ENCODE assay signal across 17 cellular contexts in genomic region chr7:101401390-101402080, GRCh38. TPM values are rescaled to one million over a fixed set of nuclear protein-coding genes. Genes with fewer than 3 reads are reported as not detected.
DNase-seq lines count a peak whose midpoint lies in the region; ATAC-seq and TF ChIP-seq lines count a peak whose summit lies in the region.
"Had no signal": no experiment of that assay in that cellular context is flagged by ENCODE, and none has a peak within 500 bp of the region (broad histone marks: within the 10 kb centered on the region; RNA-seq: fewer than 3 reads in every experiment).

No MANE protein-coding gene starts in this region.

- no peak for ATAC-seq in GM21576 (IDR thresholded peaks at IDR 0.05; ENCODE audit: unreplicated experiment)
- ATAC-seq: activated CD4-positive, alpha-beta T cell treated with anti-CD3 and anti-CD28 coated beads for 36 hours; gastrocnemius medialis; left ventricle myocardium superior; stimulated activated naive CD8-positive, alpha-beta T cell treated with anti-CD3 and anti-CD28 coated beads, Interleukin-15, amount 100 ng/mL, for 72 hours had no signal

- no peaks in the 10 kb centered on the region for H4K20me1 ChIP-seq in SK-N-SH (ENCODE audit: insufficient read depth)

- DNase-seq in HT-29 (ENCODE audit: low spot score) (peak; percentile 5), SK-N-SH (no peak), erythroblast (lab: John Stamatoyannopoulos, UW) (no peak), NCI-H69 (lab: John Stamatoyannopoulos, UW) (no peak)
- DNase-seq in stimulated activated CD4-positive, alpha-beta T cell treated with anti-CD3 and anti-CD28 coated beads, Interleukin-4, amount 100 ng/mL, for 4 hours = no peak
- DNase-seq: activated CD4-positive, alpha-beta T cell treated with anti-CD3 and anti-CD28 coated beads for 36 hours; activated naive CD8-positive, alpha-beta T cell treated with anti-CD3 and anti-CD28 coated beads, Interleukin-2, amount 10 ng/mL, durations not matched to agents 7 days and 5 days; gastrocnemius medialis; left ventricle myocardium superior; stimulated activated CD4-positive, alpha-beta T cell treated with anti-CD3 and anti-CD28 coated beads, Interleukin-2, amount 100 ng/mL, for 24 hours; stimulated activated naive CD8-positive, alpha-beta T cell treated with anti-CD3 and anti-CD28 coated beads, Interleukin-15, amount 100 ng/mL, for 72 hours; upper lobe of right lung had no signal

- H3K9ac ChIP-seq in SK-N-SH (no peak overlapping the region), iPS-18a (ENCODE audit: low read length) (peak overlapping the region; percentile 7), parathyroid adenoma (no peak overlapping the region)

- H3K4me3 ChIP-seq in SK-N-SH (ENCODE audit: low read depth in 2 of 2, low read length in 1 of 2) (no peak overlapping the region; a peak in 2 of 4 replicates), iPS-18a (ENCODE audit: low read length) (peak overlapping the region; percentile 42), parathyroid adenoma (ENCODE audit: low read depth, low read length) (no peak overlapping the region)
- H3K4me3 ChIP-seq: gastrocnemius medialis, upper lobe of right lung had no signal

- CTCF ChIA-PET in SK-N-SH (lab: Yijun Ruan, JAX) = interaction anchor here (1.0 to 2.5 kb wide), 6 partner anchors 9 to 38 kb away, joined by 3 to 17 read pairs (median 5); partner anchors contain the start of gene COL26A1

- WGBS in SK-N-SH (ENCODE audit: low lambda C conversion rate) = 43% methylated on average over 7 of the region's 7 CpGs

- peaks cover 3% of the 10 kb centered on the region for H3F3A ChIP-seq in SK-N-SH (replicated peaks; ENCODE audit: insufficient read depth)

- H3K9me3 ChIP-seq in SK-N-SH (no peaks in the 10 kb centered on the region), iPS-18a (ENCODE audit: control insufficient read depth, low read depth, low read length) (no peaks in the 10 kb centered on the region), parathyroid adenoma (ENCODE audit: control insufficient read depth, low read length) (no peaks in the 10 kb centered on the region)
- H3K9me3 ChIP-seq: gastrocnemius medialis, upper lobe of right lung had no signal

- no peaks in the 10 kb centered on the region for H3K36me3 ChIP-seq in SK-N-SH (replicated peaks in 1 of 2; ENCODE audit: control insufficient read depth in 1 of 2, insufficient read depth in 2 of 2, low read length in 1 of 2)
- no peaks in the 10 kb centered on the region for H3K36me3 ChIP-seq in iPS-18a (ENCODE audit: control insufficient read depth, low read depth, low read length)
- H3K36me3 ChIP-seq in parathyroid adenoma (ENCODE audit: control insufficient read depth, insufficient read depth, low read length) = no peaks in the 10 kb centered on the region
- H3K36me3 ChIP-seq: gastrocnemius medialis, upper lobe of right lung had no signal

- POLR2A ChIA-PET in SK-N-SH (lab: Yijun Ruan, JAX) = no interaction called here

- H3K9me2 ChIP-seq in SK-N-SH = no peaks in the 10 kb centered on the region

- TF ChIP-seq CTCF in SK-N-SH (IDR thresholded peaks at IDR 0.05) (no peak), parathyroid adenoma (IDR thresholded peaks at IDR 0.05) (no peak)

- no peak for TF ChIP-seq POLR2A in erythroblast (IDR thresholded peaks at IDR 0.05; ENCODE audit: low read length)

- TF ChIP-seq EP300 in SK-N-SH (IDR thresholded peaks at IDR 0.05; ENCODE audit: borderline replicate concordance in 1 of 2, low read depth in 1 of 2, low read length in 1 of 2) = no peak

- peak overlapping the region; percentile 75 for H3K4me2 ChIP-seq in SK-N-SH
- H3K4me2 ChIP-seq in parathyroid adenoma (ENCODE audit: low read length) = peak overlapping the region; percentile 51

- no peak overlapping the region for H3K27ac ChIP-seq in SK-N-SH (ENCODE audit: low read depth in 2 of 2, low read length in 1 of 2)
- H3K27ac ChIP-seq in iPS-18a (ENCODE audit: low read length) = peak overlapping the region; percentile 89
- H3K27ac ChIP-seq in parathyroid adenoma = no peak overlapping the region
- H3K27ac ChIP-seq: gastrocnemius medialis, upper lobe of right lung had no signal

- peaks cover 14% of the 10 kb centered on the region; the same call in 1 of the 2 replicates for H3K27me3 ChIP-seq in SK-N-SH (ENCODE audit: insufficient read depth)
- H3K27me3 ChIP-seq in iPS-18a (ENCODE audit: control insufficient read depth, insufficient read depth, low read length) = no peaks in the 10 kb centered on the region
- H3K27me3 ChIP-seq in parathyroid adenoma (ENCODE audit: control insufficient read depth, insufficient read depth, low read length) = no peaks in the 10 kb centered on the region

- H3K79me2 ChIP-seq in SK-N-SH (ENCODE audit: insufficient read depth) (no peaks in the 10 kb centered on the region), parathyroid adenoma (no peaks in the 10 kb centered on the region)

- H3K4me1 ChIP-seq in SK-N-SH (ENCODE audit: control insufficient read depth in 1 of 2, insufficient read depth in 2 of 2, low read depth in 1 of 2, low read length in 1 of 2) (peaks cover 5 to 7% of the 10 kb centered on the region in 2 experiments; a peak in 1 of 4 replicates), iPS-18a (ENCODE audit: control insufficient read depth, low read depth, low read length) (peaks cover 24% of the 10 kb centered on the region), parathyroid adenoma (peaks cover 4% of the 10 kb centered on the region)
- H3K4me1 ChIP-seq: gastrocnemius medialis, upper lobe of right lung had no signal

- no peak overlapping the region for H2AFZ ChIP-seq in SK-N-SH (ENCODE audit: low read depth)
- peak overlapping the region; percentile 30 for H2AFZ ChIP-seq in parathyroid adenoma

- no peak for TF ChIP-seq RAD21 in SK-N-SH (IDR thresholded peaks at IDR 0.05; ENCODE audit: low read length)

TF ChIP-seq in SK-N-SH, 30 proteins besides CTCF, POLR2A, EP300 and RAD21 (continues in another document):
- no peak for TF ChIP-seq ELF1 (IDR thresholded peaks at IDR 0.05)
- TF ChIP-seq USF2 (IDR thresholded peaks at IDR 0.05; ENCODE audit: borderline replicate concordance, low read depth, low read length) = no peak
- TF ChIP-seq EZH2phosphoT487 (IDR thresholded peaks at IDR 0.05; ENCODE audit: borderline replicate concordance, low read depth) = no peak
- no peak for TF ChIP-seq TAF1 (IDR thresholded peaks at IDR 0.05; ENCODE audit: borderline replicate concordance, low read depth, low read length)
- no peak for TF ChIP-seq RXRA (IDR thresholded peaks at IDR 0.05; ENCODE audit: borderline replicate concordance, low read depth)
- no peak for TF ChIP-seq FOSL2 (IDR thresholded peaks at IDR 0.05; ENCODE audit: borderline replicate concordance, low read depth)
- no peak for TF ChIP-seq CHD2 (IDR thresholded peaks at IDR 0.05; ENCODE audit: low read length, partially characterized antibody)
- TF ChIP-seq FOXM1 (IDR thresholded peaks at IDR 0.05; ENCODE audit: low read depth) = no peak
- TF ChIP-seq ZBTB33 (IDR thresholded peaks at IDR 0.05; ENCODE audit: borderline replicate concordance, low read depth) = no peak
- TF ChIP-seq MEF2A (IDR thresholded peaks at IDR 0.05; ENCODE audit: borderline replicate concordance, low read depth) = no peak
- no peak for TF ChIP-seq IRF3 (IDR thresholded peaks at IDR 0.05; ENCODE audit: low read depth, low read length)
- TF ChIP-seq MAX (IDR thresholded peaks at IDR 0.05; ENCODE audit: low read depth) = no peak
- TF ChIP-seq TEAD4 (IDR thresholded peaks at IDR 0.05; ENCODE audit: borderline replicate concordance, insufficient read depth) = no peak
- no peak for TF ChIP-seq POLR2AphosphoS5 (IDR thresholded peaks at IDR 0.05; ENCODE audit: low read depth, low read length)

RNA-seq across cellular contexts. Expression of gene COL26A1, which starts 38.9 kb away (rescaled TPM):
- total RNA-seq in HT-29 (2014; rRNA removed; shearing (Covaris generic)) = not detected in 2 replicates
- 0.05 and 0.06 TPM in 2 replicates for polyA plus RNA-seq in SK-N-SH (2012; rRNA removed)
- 0.04 and 0.05 TPM in 2 replicates for polyA plus RNA-seq in SK-N-SH (2012; cell fraction: cytosol; rRNA removed)
- polyA plus RNA-seq in SK-N-SH (2012; cell fraction: nucleus; rRNA removed) = 0.13 and 0.47 TPM in 2 replicates
- total RNA-seq: activated CD4-positive, alpha-beta T cell treated with anti-CD3 and anti-CD28 coated beads for 36 hours; activated naive CD8-positive, alpha-beta T cell treated with anti-CD3 and anti-CD28 coated beads, Interleukin-2, amount 10 ng/mL, durations not matched to agents 7 days and 5 days; epithelial cell of proximal tubule; gastrocnemius medialis; left ventricle myocardium superior; MCF 10A had no signal
